1 cellular context compared by ENCODE assay signal in the genomic region with DNA sequence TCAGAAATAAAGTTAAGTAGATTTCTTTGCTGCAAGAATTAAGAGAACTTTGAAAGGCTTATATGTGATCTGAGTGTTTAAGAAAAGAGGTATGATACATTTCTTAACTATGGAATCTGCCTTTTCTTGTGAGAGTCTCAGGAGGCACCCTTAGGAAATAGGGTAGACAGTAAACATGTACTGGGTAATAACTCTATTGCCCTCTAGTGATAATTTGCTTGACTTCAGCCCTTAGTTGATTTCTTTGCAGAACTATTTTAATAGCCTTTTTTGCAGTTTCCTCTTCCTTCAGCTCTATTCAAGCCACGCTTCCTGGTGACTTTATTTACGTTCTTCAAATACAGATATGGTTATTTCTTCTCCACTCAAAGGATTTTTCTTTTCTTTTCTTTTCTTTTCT.
TF ChIP-seq lines count a peak whose summit lies in the region.

No MANE protein-coding gene starts in this region.

TF ChIP-seq in H1, 55 proteins besides CTCF, POLR2A, EP300 and RAD21:
- TF ChIP-seq CHD7 (IDR thresholded peaks at IDR 0.05; ENCODE audit: insufficient replicate concordance, low read length) (no peak), BACH1 (IDR thresholded peaks at IDR 0.05; ENCODE audit: low read length) (no peak), SP1 (IDR thresholded peaks at IDR 0.05; ENCODE audit: low read depth, low read length) (no peak), EGR1 (IDR thresholded peaks at IDR 0.05; ENCODE audit: borderline replicate concordance, low read depth, low read length) (no peak), SIN3A (conservative IDR thresholded peaks at IDR 0.05 in 1 of 2, IDR thresholded peaks at IDR 0.05 in 1 of 2; ENCODE audit: low read depth in 1 of 2, low read length in 2 of 2) (no peak), GTF2F1 (IDR thresholded peaks at IDR 0.05; ENCODE audit: borderline replicate concordance, low read depth, low read length) (no peak), KDM1A (IDR thresholded peaks at IDR 0.05; ENCODE audit: borderline replicate concordance, low read length) (no peak), HDAC2 (IDR thresholded peaks at IDR 0.05; ENCODE audit: borderline replicate concordance in 1 of 2, low read depth in 2 of 2, low read length in 2 of 2) (no peak), YY1 (IDR thresholded peaks at IDR 0.05; ENCODE audit: low read depth, low read length) (no peak), CHD2 (IDR thresholded peaks at IDR 0.05; ENCODE audit: low read length) (no peak)
- TF ChIP-seq, protein P1, sequence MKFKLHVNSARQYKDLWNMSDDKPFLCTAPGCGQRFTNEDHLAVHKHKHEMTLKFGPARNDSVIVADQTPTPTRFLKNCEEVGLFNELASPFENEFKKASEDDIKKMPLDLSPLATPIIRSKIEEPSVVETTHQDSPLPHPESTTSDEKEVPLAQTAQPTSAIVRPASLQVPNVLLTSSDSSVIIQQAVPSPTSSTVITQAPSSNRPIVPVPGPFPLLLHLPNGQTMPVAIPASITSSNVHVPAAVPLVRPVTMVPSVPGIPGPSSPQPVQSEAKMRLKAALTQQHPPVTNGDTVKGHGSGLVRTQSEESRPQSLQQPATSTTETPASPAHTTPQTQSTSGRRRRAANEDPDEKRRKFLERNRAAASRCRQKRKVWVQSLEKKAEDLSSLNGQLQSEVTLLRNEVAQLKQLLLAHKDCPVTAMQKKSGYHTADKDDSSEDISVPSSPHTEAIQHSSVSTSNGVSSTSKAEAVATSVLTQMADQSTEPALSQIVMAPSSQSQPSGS (IDR thresholded peaks at IDR 0.05; ENCODE audit: low read length) = no peak
